ENCODE assay signal across 1 cellular context in genomic region chr3:193711523-193711963, GRCh38.
A peak's percentile ranks its signal among the peaks of the same experiment; 100 is the strongest.
TF ChIP-seq lines count a peak whose summit lies in the region.

No MANE protein-coding gene starts in this region.

TF ChIP-seq in HepG2, 621 proteins besides CTCF, POLR2A, EP300 and RAD21 (continued from another document and continues in another):
- TF ChIP-seq MXD4 (CRISPR knock-in tag; IDR thresholded peaks at IDR 0.05) (0 out of 2 replicates have a peak, but pooled peaks have one; percentile 36), ZNF781 (CRISPR knock-in tag; IDR thresholded peaks at IDR 0.05; ENCODE audit: borderline replicate concordance, not compliant biosample characterization) (no peak), NONO (IDR thresholded peaks at IDR 0.05) (no peak), NONO (CRISPR knock-in tag; conservative IDR thresholded peaks at IDR 0.05) (peak; percentile 35), SKIL (CRISPR knock-in tag; IDR thresholded peaks at IDR 0.05; ENCODE audit: borderline replicate concordance) (peak; percentile 88), ZNF543 (CRISPR knock-in tag; IDR thresholded peaks at IDR 0.05) (peak; percentile 45; the same call in 1 of the 2 replicates), ZEB1 (IDR thresholded peaks at IDR 0.05; ENCODE audit: insufficient replicate concordance, low read depth) (peak; percentile 17), TGIF2 (CRISPR knock-in tag; IDR thresholded peaks at IDR 0.05) (peak; percentile 69; the same call in 1 of the 2 replicates), MEIS1 (CRISPR knock-in tag; IDR thresholded peaks at IDR 0.05; ENCODE audit: borderline replicate concordance) (no peak; the same call in 1 of the 2 replicates), ZNF776 (CRISPR knock-in tag; IDR thresholded peaks at IDR 0.05) (no peak), GFI1 (CRISPR knock-in tag; IDR thresholded peaks at IDR 0.05; ENCODE audit: borderline replicate concordance) (peak; percentile 46; the same call in 1 of the 2 replicates), ELF1 (CRISPR knock-in tag; IDR thresholded peaks at IDR 0.05) (peak; percentile 47), KDM3A (CRISPR knock-in tag; IDR thresholded peaks at IDR 0.05; ENCODE audit: low read depth) (peak; percentile 87; the same call in 1 of the 2 replicates), ZNF331 (CRISPR knock-in tag; IDR thresholded peaks at IDR 0.05) (peak; percentile 88), SNAI1 (CRISPR knock-in tag; IDR thresholded peaks at IDR 0.05; ENCODE audit: borderline replicate concordance) (no peak), SSRP1 (CRISPR knock-in tag; IDR thresholded peaks at IDR 0.05) (0 out of 2 replicates have a peak, but pooled peaks have one; percentile 4), TEAD3 (CRISPR knock-in tag; optimal IDR thresholded peaks at IDR 0.05; ENCODE audit: borderline replicate concordance) (peak; percentile 91), ZNF430 (CRISPR knock-in tag; IDR thresholded peaks at IDR 0.05) (no peak), HNF4A (CRISPR knock-in tag; IDR thresholded peaks at IDR 0.05) (peak; percentile 87), RERE (CRISPR knock-in tag; IDR thresholded peaks at IDR 0.05; ENCODE audit: low read depth) (peak; percentile 89), KDM4B (CRISPR knock-in tag; IDR thresholded peaks at IDR 0.05) (peak; percentile 91; the same call in 1 of the 2 replicates), ZNF3 (CRISPR knock-in tag; IDR thresholded peaks at IDR 0.05) (no peak), POLR2AphosphoS5 (IDR thresholded peaks at IDR 0.05; ENCODE audit: low read depth, low read length) (no peak), ZFP82 (CRISPR knock-in tag; IDR thresholded peaks at IDR 0.05; ENCODE audit: borderline replicate concordance) (no peak), REPIN1 (CRISPR knock-in tag; IDR thresholded peaks at IDR 0.05; ENCODE audit: borderline replicate concordance, low read depth) (no peak), ATF2 (CRISPR knock-in tag; IDR thresholded peaks at IDR 0.05) (peak; percentile 95), HCFC1 (IDR thresholded peaks at IDR 0.05; ENCODE audit: low read depth, low read length) (no peak), ZNF547 (CRISPR knock-in tag; IDR thresholded peaks at IDR 0.05) (no peak), ZNF180 (CRISPR knock-in tag; IDR thresholded peaks at IDR 0.05; ENCODE audit: borderline replicate concordance, low read depth) (no peak), HNRNPH1 (optimal IDR thresholded peaks at IDR 0.05; ENCODE audit: low read depth, low read length) (no peak), ZNF329 (CRISPR knock-in tag; IDR thresholded peaks at IDR 0.05; ENCODE audit: low read depth) (peak; percentile 6; the same call in 1 of the 2 replicates), TFAP4 (IDR thresholded peaks at IDR 0.05; ENCODE audit: borderline replicate concordance, low read depth) (peak; percentile 100), ZNF121 (CRISPR knock-in tag; IDR thresholded peaks at IDR 0.05) (peak; percentile 67; the same call in 1 of the 2 replicates), SOX5 (CRISPR knock-in tag; IDR thresholded peaks at IDR 0.05; ENCODE audit: borderline replicate concordance) (peak; percentile 84; the same call in 1 of the 2 replicates), PRDM10 (CRISPR knock-in tag; IDR thresholded peaks at IDR 0.05; ENCODE audit: low read depth) (no peak), XRCC5 (optimal IDR thresholded peaks at IDR 0.05; ENCODE audit: low read length) (peak; percentile 58), KDM5B (CRISPR knock-in tag; IDR thresholded peaks at IDR 0.05; ENCODE audit: borderline replicate concordance) (0 out of 2 replicates have a peak, but pooled peaks have one; percentile 16), ZNF768 (CRISPR knock-in tag; IDR thresholded peaks at IDR 0.05) (peak; percentile 58; the same call in 1 of the 2 replicates), ZNF639 (CRISPR knock-in tag; conservative IDR thresholded peaks at IDR 0.05) (0 out of 2 replicates have a peak, but pooled peaks have one; percentile 17), SNAPC5 (CRISPR knock-in tag; IDR thresholded peaks at IDR 0.05; ENCODE audit: borderline replicate concordance) (no peak), ETV5 (CRISPR knock-in tag; IDR thresholded peaks at IDR 0.05; ENCODE audit: borderline replicate concordance) (peak; percentile 74), FOXA1 (IDR thresholded peaks at IDR 0.05) (no peak), FOXA1 (CRISPR knock-in tag; IDR thresholded peaks at IDR 0.05) (peak; percentile 83), NFYB (CRISPR knock-in tag; IDR thresholded peaks at IDR 0.05) (no peak), FOXK2 (IDR thresholded peaks at IDR 0.05) (no peak), MED1 (CRISPR knock-in tag; IDR thresholded peaks at IDR 0.05) (peak; percentile 93), HNF1B (CRISPR knock-in tag; IDR thresholded peaks at IDR 0.05) (peak; percentile 68; the same call in 1 of the 2 replicates), SOX6 (IDR thresholded peaks at IDR 0.05) (no peak), SOX6 (CRISPR knock-in tag; IDR thresholded peaks at IDR 0.05) (no peak), ZNF350 (CRISPR knock-in tag; IDR thresholded peaks at IDR 0.05; ENCODE audit: borderline replicate concordance, low read depth) (peak; percentile 48), IRX3 (CRISPR knock-in tag; IDR thresholded peaks at IDR 0.05; ENCODE audit: borderline replicate concordance, low read depth) (no peak), ZNF12 (CRISPR knock-in tag; IDR thresholded peaks at IDR 0.05) (no peak)
